ENCODE assay signal across 8 cellular contexts in genomic region chr10:91410638-91411367, GRCh38.
A peak's percentile ranks its signal among the peaks of the same experiment; 100 is the strongest.
DNase-seq lines count a peak whose midpoint lies in the region; ATAC-seq and TF ChIP-seq lines count a peak whose summit lies in the region.

No MANE protein-coding gene starts in this region.

- 0 out of 2 replicates have a peak, but pooled peaks have one; percentile 3 for TF ChIP-seq CTCF in Loucy (conservative IDR thresholded peaks at IDR 0.05; ENCODE audit: low read length)
- TF ChIP-seq CTCF in fibroblast of mammary gland (conservative IDR thresholded peaks at IDR 0.05; ENCODE audit: control insufficient read depth, insufficient read depth, low read depth, low read length): no peak

- H3K9me2 ChIP-seq in Loucy (replicated peaks; ENCODE audit: low read depth, low read length): no peaks in the 10 kb centered on the region

- H4K20me1 ChIP-seq in Loucy (ENCODE audit: insufficient read depth, low read length, poor library complexity, severe bottlenecking): peaks cover 33% of the 10 kb centered on the region

- H3K4me3 ChIP-seq in GM08714 (ENCODE audit: low read length): peak overlapping the region; percentile 20
- H3K4me3 ChIP-seq in Loucy (ENCODE audit: low read length, poor library complexity, severe bottlenecking): peak overlapping the region; percentile 99
- peak overlapping the region; percentile 73 for H3K4me3 ChIP-seq in fibroblast of mammary gland (ENCODE audit: control insufficient read depth, low read depth, low read length)
- H3K4me3 ChIP-seq in neuron (ENCODE audit: low read length): peak overlapping the region; percentile 100

- H3K4me1 ChIP-seq in Loucy (ENCODE audit: insufficient read depth, low read length, poor library complexity, severe bottlenecking) (peaks cover 44% of the 10 kb centered on the region), neuron (ENCODE audit: insufficient read depth, low read length) (peaks cover 43% of the 10 kb centered on the region)

- H3K9me3 ChIP-seq in Loucy (ENCODE audit: insufficient read depth, low read depth, low read length) (no peaks in the 10 kb centered on the region), neuron (ENCODE audit: low read length) (no peaks in the 10 kb centered on the region)

- H3K36me3 ChIP-seq in Loucy (ENCODE audit: insufficient read depth, low read length) (no peaks in the 10 kb centered on the region), neuron (ENCODE audit: insufficient read depth, low read length) (no peaks in the 10 kb centered on the region)

- H3K4me2 ChIP-seq in Loucy (ENCODE audit: low read depth, low read length, poor library complexity, severe bottlenecking): peak overlapping the region; percentile 85

- H3K79me2 ChIP-seq in Loucy (ENCODE audit: insufficient read depth, low read length): peaks cover 11% of the 10 kb centered on the region

- H2AFZ ChIP-seq in Loucy (ENCODE audit: low read length) (peak overlapping the region; percentile 62), neuron (ENCODE audit: low read depth, low read length) (peak overlapping the region; percentile 80)

- no peak for ATAC-seq in GM21717 (IDR thresholded peaks at IDR 0.05; ENCODE audit: unreplicated experiment)
- no peak for ATAC-seq in HG03354 (IDR thresholded peaks at IDR 0.05; ENCODE audit: poor library complexity, severe bottlenecking, unreplicated experiment)

- H3K9ac ChIP-seq in Loucy (ENCODE audit: low read depth, low read length, poor library complexity, severe bottlenecking): peak overlapping the region; percentile 99

- H3F3A ChIP-seq in Loucy (ENCODE audit: low read depth): no peaks in the 10 kb centered on the region

- H3K27me3 ChIP-seq in Loucy (ENCODE audit: insufficient read depth, low read length, poor library complexity, severe bottlenecking) (no peaks in the 10 kb centered on the region), neuron (ENCODE audit: insufficient read depth, low read length) (no peaks in the 10 kb centered on the region)

- DNase-seq in activated CD8-positive, alpha-beta memory T cell treated with anti-CD3 and anti-CD28 coated beads, Interleukin-2, amount 50 U/mL, for 4 hours: peak; percentile 43
- peak; percentile 64 for DNase-seq in fibroblast of mammary gland (ENCODE audit: low read depth)
- DNase-seq in GOT3 (lab: John Stamatoyannopoulos, UW): no peak

Comparison
In these comparisons a context has a peak if more than half of its experiments do, and no peak if none do; other contexts are left out.
1. H3K4me3 ChIP-seq: peak in every context shown above with its lines; median percentile 100 in neuron; 99 in Loucy; 73 in fibroblast of mammary gland; 20 in GM08714.